In the genomic region with DNA sequence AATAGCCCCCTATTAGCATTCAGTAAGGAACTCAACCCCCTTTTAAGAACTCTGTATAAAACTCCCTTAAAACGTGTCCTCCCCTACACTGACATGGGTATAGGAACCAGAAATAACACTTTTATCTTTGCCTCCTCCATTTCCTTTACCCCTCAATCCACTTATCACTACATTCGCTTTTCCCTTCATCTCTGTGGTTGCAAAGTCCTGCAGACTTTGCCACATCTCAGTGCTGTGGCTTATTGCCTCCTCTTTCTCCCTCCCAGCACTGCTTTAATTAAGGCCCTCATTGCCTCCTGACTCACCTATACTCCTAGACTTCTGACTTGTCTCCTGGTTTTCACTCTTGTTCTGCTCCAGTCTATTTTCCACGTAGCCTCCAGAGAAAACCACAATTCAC, we compare ENCODE assay signal across 1 cellular context.
TF ChIP-seq lines count a peak whose summit lies in the region.

No MANE protein-coding gene starts in this region.

TF ChIP-seq in GM23338, 12 proteins besides CTCF, POLR2A, EP300 and RAD21:
- TF ChIP-seq, protein P1, sequence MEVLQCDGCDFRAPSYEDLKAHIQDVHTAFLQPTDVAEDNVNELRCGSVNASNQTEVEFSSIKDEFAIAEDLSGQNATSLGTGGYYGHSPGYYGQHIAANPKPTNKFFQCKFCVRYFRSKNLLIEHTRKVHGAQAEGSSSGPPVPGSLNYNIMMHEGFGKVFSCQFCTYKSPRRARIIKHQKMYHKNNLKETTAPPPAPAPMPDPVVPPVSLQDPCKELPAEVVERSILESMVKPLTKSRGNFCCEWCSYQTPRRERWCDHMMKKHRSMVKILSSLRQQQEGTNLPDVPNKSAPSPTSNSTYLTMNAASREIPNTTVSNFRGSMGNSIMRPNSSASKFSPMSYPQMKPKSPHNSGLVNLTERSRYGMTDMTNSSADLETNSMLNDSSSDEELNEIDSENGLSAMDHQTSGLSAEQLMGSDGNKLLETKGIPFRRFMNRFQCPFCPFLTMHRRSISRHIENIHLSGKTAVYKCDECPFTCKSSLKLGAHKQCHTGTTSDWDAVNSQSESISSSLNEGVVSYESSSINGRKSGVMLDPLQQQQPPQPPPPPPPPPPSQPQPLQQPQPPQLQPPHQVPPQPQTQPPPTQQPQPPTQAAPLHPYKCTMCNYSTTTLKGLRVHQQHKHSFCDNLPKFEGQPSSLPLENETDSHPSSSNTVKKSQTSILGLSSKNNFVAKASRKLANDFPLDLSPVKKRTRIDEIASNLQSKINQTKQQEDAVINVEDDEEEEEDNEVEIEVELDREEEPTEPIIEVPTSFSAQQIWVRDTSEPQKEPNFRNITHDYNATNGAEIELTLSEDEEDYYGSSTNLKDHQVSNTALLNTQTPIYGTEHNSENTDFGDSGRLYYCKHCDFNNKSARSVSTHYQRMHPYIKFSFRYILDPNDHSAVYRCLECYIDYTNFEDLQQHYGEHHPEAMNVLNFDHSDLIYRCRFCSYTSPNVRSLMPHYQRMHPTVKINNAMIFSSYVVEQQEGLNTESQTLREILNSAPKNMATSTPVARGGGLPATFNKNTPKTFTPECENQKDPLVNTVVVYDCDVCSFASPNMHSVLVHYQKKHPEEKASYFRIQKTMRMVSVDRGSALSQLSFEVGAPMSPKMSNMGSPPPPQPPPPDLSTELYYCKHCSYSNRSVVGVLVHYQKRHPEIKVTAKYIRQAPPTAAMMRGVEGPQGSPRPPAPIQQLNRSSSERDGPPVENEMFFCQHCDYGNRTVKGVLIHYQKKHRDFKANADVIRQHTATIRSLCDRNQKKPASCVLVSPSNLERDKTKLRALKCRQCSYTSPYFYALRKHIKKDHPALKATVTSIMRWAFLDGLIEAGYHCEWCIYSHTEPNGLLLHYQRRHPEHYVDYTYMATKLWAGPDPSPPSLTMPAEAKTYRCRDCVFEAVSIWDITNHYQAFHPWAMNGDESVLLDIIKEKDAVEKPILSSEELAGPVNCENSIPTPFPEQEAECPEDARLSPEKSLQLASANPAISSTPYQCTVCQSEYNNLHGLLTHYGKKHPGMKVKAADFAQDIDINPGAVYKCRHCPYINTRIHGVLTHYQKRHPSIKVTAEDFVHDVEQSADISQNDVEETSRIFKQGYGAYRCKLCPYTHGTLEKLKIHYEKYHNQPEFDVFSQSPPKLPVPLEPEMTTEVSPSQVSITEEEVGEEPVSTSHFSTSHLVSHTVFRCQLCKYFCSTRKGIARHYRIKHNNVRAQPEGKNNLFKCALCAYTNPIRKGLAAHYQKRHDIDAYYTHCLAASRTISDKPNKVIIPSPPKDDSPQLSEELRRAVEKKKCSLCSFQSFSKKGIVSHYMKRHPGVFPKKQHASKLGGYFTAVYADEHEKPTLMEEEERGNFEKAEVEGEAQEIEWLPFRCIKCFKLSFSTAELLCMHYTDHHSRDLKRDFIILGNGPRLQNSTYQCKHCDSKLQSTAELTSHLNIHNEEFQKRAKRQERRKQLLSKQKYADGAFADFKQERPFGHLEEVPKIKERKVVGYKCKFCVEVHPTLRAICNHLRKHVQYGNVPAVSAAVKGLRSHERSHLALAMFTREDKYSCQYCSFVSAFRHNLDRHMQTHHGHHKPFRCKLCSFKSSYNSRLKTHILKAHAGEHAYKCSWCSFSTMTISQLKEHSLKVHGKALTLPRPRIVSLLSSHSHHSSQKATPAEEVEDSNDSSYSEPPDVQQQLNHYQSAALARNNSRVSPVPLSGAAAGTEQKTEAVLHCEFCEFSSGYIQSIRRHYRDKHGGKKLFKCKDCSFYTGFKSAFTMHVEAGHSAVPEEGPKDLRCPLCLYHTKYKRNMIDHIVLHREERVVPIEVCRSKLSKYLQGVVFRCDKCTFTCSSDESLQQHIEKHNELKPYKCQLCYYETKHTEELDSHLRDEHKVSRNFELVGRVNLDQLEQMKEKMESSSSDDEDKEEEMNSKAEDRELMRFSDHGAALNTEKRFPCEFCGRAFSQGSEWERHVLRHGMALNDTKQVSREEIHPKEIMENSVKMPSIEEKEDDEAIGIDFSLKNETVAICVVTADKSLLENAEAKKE (CRISPR knock-in tag; IDR thresholded peaks at IDR 0.05) = no peak
- TF ChIP-seq ZNF114 (CRISPR knock-in tag; IDR thresholded peaks at IDR 0.05) = no peak
- TF ChIP-seq CREB1 (CRISPR knock-in tag; IDR thresholded peaks at IDR 0.05; ENCODE audit: low read depth) = no peak
- TF ChIP-seq, protein P2, sequence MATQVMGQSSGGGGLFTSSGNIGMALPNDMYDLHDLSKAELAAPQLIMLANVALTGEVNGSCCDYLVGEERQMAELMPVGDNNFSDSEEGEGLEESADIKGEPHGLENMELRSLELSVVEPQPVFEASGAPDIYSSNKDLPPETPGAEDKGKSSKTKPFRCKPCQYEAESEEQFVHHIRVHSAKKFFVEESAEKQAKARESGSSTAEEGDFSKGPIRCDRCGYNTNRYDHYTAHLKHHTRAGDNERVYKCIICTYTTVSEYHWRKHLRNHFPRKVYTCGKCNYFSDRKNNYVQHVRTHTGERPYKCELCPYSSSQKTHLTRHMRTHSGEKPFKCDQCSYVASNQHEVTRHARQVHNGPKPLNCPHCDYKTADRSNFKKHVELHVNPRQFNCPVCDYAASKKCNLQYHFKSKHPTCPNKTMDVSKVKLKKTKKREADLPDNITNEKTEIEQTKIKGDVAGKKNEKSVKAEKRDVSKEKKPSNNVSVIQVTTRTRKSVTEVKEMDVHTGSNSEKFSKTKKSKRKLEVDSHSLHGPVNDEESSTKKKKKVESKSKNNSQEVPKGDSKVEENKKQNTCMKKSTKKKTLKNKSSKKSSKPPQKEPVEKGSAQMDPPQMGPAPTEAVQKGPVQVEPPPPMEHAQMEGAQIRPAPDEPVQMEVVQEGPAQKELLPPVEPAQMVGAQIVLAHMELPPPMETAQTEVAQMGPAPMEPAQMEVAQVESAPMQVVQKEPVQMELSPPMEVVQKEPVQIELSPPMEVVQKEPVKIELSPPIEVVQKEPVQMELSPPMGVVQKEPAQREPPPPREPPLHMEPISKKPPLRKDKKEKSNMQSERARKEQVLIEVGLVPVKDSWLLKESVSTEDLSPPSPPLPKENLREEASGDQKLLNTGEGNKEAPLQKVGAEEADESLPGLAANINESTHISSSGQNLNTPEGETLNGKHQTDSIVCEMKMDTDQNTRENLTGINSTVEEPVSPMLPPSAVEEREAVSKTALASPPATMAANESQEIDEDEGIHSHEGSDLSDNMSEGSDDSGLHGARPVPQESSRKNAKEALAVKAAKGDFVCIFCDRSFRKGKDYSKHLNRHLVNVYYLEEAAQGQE (IDR thresholded peaks at IDR 0.05; ENCODE audit: unreplicated experiment) = no peak
- no peak for TF ChIP-seq EZH2 (IDR thresholded peaks at IDR 0.05; ENCODE audit: low read depth, unreplicated experiment)
- TF ChIP-seq POLR2AphosphoS5 (IDR thresholded peaks at IDR 0.05; ENCODE audit: low read depth) = no peak
